Comparison of ENCODE assay signal across 1 cellular context in genomic region chr4:8860096-8860891, GRCh38.
TF ChIP-seq lines count a peak whose summit lies in the region.

No MANE protein-coding gene starts in this region.

TF ChIP-seq in H1, 55 proteins besides CTCF, POLR2A, EP300 and RAD21:
- 0 out of 2 replicates have a peak, but pooled peaks have one; percentile 24 for TF ChIP-seq RBBP5 (IDR thresholded peaks at IDR 0.05; ENCODE audit: borderline replicate concordance, low read depth, low read length)
- TF ChIP-seq USF2 (IDR thresholded peaks at IDR 0.05; ENCODE audit: low read length) = no peak
- TF ChIP-seq CTBP2 (IDR thresholded peaks at IDR 0.05; ENCODE audit: borderline replicate concordance, insufficient read depth, insufficient read length, low read length) = peak; percentile 30
- TF ChIP-seq MAX (IDR thresholded peaks at IDR 0.05) = peak; percentile 80
- peak; percentile 85 for TF ChIP-seq E2F6 (IDR thresholded peaks at IDR 0.05)
- no peak for TF ChIP-seq BRCA1 (IDR thresholded peaks at IDR 0.05; ENCODE audit: low read depth, low read length)
- peak; percentile 75; the same call in 1 of the 2 replicates for TF ChIP-seq KDM1A (IDR thresholded peaks at IDR 0.05; ENCODE audit: borderline replicate concordance, low read length)
- no peak for TF ChIP-seq HDAC6 (IDR thresholded peaks at IDR 0.05; ENCODE audit: low read depth, low read length)
- TF ChIP-seq KDM4A (IDR thresholded peaks at IDR 0.05; ENCODE audit: low read depth, low read length, severe bottlenecking) = peak; percentile 4
- TF ChIP-seq CREB1 (IDR thresholded peaks at IDR 0.05) = peak; percentile 73
- peak; percentile 94 for TF ChIP-seq SUZ12 (IDR thresholded peaks at IDR 0.05; ENCODE audit: low read length)
- TF ChIP-seq CBX8 (IDR thresholded peaks at IDR 0.05; ENCODE audit: borderline replicate concordance, low read depth, low read length) = peak; percentile 66; the same call in 1 of the 2 replicates
- TF ChIP-seq EGR1 (IDR thresholded peaks at IDR 0.05; ENCODE audit: borderline replicate concordance, low read depth, low read length) = 0 out of 2 replicates have a peak, but pooled peaks have one; percentile 6
- peak; percentile 85 for TF ChIP-seq RNF2 (IDR thresholded peaks at IDR 0.05; ENCODE audit: borderline replicate concordance, low read depth, low read length, missing control alignments, poor library complexity, severe bottlenecking)
- peak; percentile 98 for TF ChIP-seq EZH2 (IDR thresholded peaks at IDR 0.05; ENCODE audit: low read depth, low read length, severe bottlenecking)
